In genomic region chr2:6650311-6650710, GRCh38 we compare ENCODE assay signal across 26 cellular contexts.
A peak's percentile ranks its signal among the peaks of the same experiment; 100 is the strongest.
DNase-seq lines count a peak whose midpoint lies in the region; ATAC-seq and TF ChIP-seq lines count a peak whose summit lies in the region.
"Had no signal": no experiment of that assay in that cellular context is flagged by ENCODE, and none has a peak within 500 bp of the region (broad histone marks: within the 10 kb centered on the region; RNA-seq: fewer than 3 reads in every experiment).

No MANE protein-coding gene starts in this region.

- no peak overlapping the region for H3K27ac Mint-ChIP-seq in activated T-helper 1 cell treated with anti-CD3 and anti-CD28 coated beads, Interleukin-12 subunit alpha, Interleukin-12 subunit beta, Interleukin-2, Interleukin-4 antibody, amounts not matched to agents 30 ng/mL and 10 ng/mL and 1 ng/mL, durations not matched to agents 14 hours and 24 hours and 36 hours
- H3K27ac Mint-ChIP-seq: CD8-positive, alpha-beta T cell; HFFc6 had no signal

- no peaks in the 10 kb centered on the region for H3K9me3 Mint-ChIP-seq in activated T-helper 1 cell treated with anti-CD3 and anti-CD28 coated beads, Interleukin-12 subunit alpha, Interleukin-12 subunit beta, Interleukin-2, Interleukin-4 antibody, amounts not matched to agents 30 ng/mL and 10 ng/mL and 1 ng/mL, durations not matched to agents 14 hours and 24 hours and 36 hours
- H3K9me3 Mint-ChIP-seq: CD8-positive, alpha-beta T cell had no signal

- no peak for ATAC-seq in HG03442 (IDR thresholded peaks at IDR 0.05; ENCODE audit: unreplicated experiment)
- ATAC-seq: A549; CD8-positive, alpha-beta T cell; GM12878; PC-3 had no signal

- no peak for TF ChIP-seq POLR2A in erythroblast (IDR thresholded peaks at IDR 0.05; ENCODE audit: low read length)

- no peak overlapping the region for H3K4me3 Mint-ChIP-seq in activated T-helper 1 cell treated with anti-CD3 and anti-CD28 coated beads, Interleukin-12 subunit alpha, Interleukin-12 subunit beta, Interleukin-2, Interleukin-4 antibody, amounts not matched to agents 30 ng/mL and 10 ng/mL and 1 ng/mL, durations not matched to agents 14 hours and 24 hours and 36 hours
- H3K4me3 Mint-ChIP-seq: CD8-positive, alpha-beta T cell; HFFc6 had no signal

- H3K27ac ChIP-seq in caudate nucleus (ENCODE audit: low read depth, low read length): no peak overlapping the region
- H3K27ac ChIP-seq: A549, C4-2B had no signal

- no peaks in the 10 kb centered on the region for H3K27me3 Mint-ChIP-seq in activated T-helper 1 cell treated with anti-CD3 and anti-CD28 coated beads, Interleukin-12 subunit alpha, Interleukin-12 subunit beta, Interleukin-2, Interleukin-4 antibody, amounts not matched to agents 30 ng/mL and 10 ng/mL and 1 ng/mL, durations not matched to agents 14 hours and 24 hours and 36 hours (ENCODE audit: insufficient read depth)

- no peaks in the 10 kb centered on the region for H3K36me3 Mint-ChIP-seq in activated T-helper 1 cell treated with anti-CD3 and anti-CD28 coated beads, Interleukin-12 subunit alpha, Interleukin-12 subunit beta, Interleukin-2, Interleukin-4 antibody, amounts not matched to agents 30 ng/mL and 10 ng/mL and 1 ng/mL, durations not matched to agents 14 hours and 24 hours and 36 hours (ENCODE audit: low read depth)
- H3K36me3 Mint-ChIP-seq: CD8-positive, alpha-beta T cell had no signal

- H3K4me1 Mint-ChIP-seq in activated T-helper 1 cell treated with anti-CD3 and anti-CD28 coated beads, Interleukin-12 subunit alpha, Interleukin-12 subunit beta, Interleukin-2, Interleukin-4 antibody, amounts not matched to agents 30 ng/mL and 10 ng/mL and 1 ng/mL, durations not matched to agents 14 hours and 24 hours and 36 hours (ENCODE audit: low read depth): no peaks in the 10 kb centered on the region

- DNase-seq in caudate nucleus (lab: John Stamatoyannopoulos, UW): peak in 40 of 61 donors; percentile 1 to 63 (median 21)
- DNase-seq in hypothalamus (lab: John Stamatoyannopoulos, UW): peak in 28 of 51 donors; percentile 1 to 52 (median 22)
- DNase-seq in nucleus accumbens (lab: John Stamatoyannopoulos, UW): peak in 41 of 56 donors; percentile 6 to 74 (median 30)
- peak; percentile 81 for DNase-seq in superior temporal gyrus (ENCODE audit: extremely low spot score)
- no peak for DNase-seq in activated T-helper 1 cell treated with anti-CD3 and anti-CD28 coated beads, Interleukin-12 subunit alpha, Interleukin-12 subunit beta, Interleukin-2, Interleukin-4 antibody, amounts not matched to agents 30 ng/mL and 10 ng/mL and 1 ng/mL, durations not matched to agents 14 hours and 24 hours and 36 hours (ENCODE audit: low spot score)
- no peak for DNase-seq in erythroblast (lab: John Stamatoyannopoulos, UW)
- DNase-seq: AML-193; Caco-2; CD8-positive, alpha-beta T cell; GOT3; HFFc6; IMR-90; KG1; MG63; NCI-H1105 treated with DMSO at 0.1 percent for 48 hours; NCI-H146; NCI-H1930; NCI-H446 treated with DMSO at 0.1 percent for 48 hours; NCI-H526; NCI-H82; NK-92 treated with Interleukin-12 subunit alpha and Interleukin-12 subunit beta, amount 100 ng/mL, for 24 hours; PC-3 had no signal

- intact Hi-C loops in activated T-helper 1 cell treated with anti-CD3 and anti-CD28 coated beads, Interleukin-12 subunit alpha, Interleukin-12 subunit beta, Interleukin-2, Interleukin-4 antibody, amounts not matched to agents 30 ng/mL and 10 ng/mL and 1 ng/mL, durations not matched to agents 14 hours and 24 hours and 36 hours (cut with micrococcal nuclease): no loop called here

Comparison
In these comparisons a context has a peak if more than half of its experiments do, and no peak if none do; other contexts are left out.
1. DNase-seq: peak in caudate nucleus (40 of 61), hypothalamus (28 of 51), nucleus accumbens (41 of 56) and superior temporal gyrus (single experiment); none in activated T-helper 1 cell treated with anti-CD3 and anti-CD28 coated beads, Interleukin-12 subunit alpha, Interleukin-12 subunit beta, Interleukin-2, Interleukin-4 antibody, amounts not matched to agents 30 ng/mL and 10 ng/mL and 1 ng/mL, durations not matched to agents 14 hours and 24 hours and 36 hours (single experiment) and erythroblast (0 of 2).